In the genomic region with DNA sequence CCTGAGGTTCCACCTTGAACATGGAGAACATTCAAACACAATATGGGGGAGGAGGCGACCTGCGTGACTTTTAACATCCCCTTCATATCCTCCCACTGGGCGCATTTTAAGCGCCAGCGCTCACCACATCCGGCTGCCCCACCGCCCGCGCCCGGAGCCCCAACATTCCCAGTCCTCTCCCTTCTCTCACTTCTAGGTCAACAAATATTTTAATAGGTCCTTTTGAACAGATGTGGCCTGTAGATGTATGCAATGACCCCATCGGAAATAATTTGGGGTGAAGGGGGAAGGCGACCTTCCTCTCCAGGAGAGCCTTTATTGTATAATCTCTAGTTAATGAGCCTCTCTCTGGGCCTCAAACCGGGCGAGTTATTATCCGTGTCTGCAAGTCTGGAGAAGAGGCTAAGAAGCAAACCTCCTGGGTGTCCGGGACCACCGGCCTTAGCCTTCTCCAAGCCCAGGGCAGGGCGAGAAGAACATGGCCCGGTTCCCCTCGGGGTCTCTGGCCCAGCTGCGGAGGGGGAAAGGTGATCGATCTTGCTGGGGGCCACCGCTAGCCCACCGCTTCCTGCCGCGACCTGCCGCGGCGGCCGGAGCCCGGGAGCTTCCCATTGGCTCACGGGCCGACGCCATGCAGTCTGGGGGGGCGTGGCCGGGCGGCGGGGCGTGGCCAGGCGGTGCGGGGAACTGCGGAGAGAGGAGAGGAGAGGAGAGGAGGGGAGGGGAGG, we compare ENCODE assay signal across 9 cellular contexts.
DNase-seq lines count a peak whose midpoint lies in the region; ATAC-seq, FAIRE-seq and TF ChIP-seq lines count a peak whose summit lies in the region.
"Had no signal": no experiment of that assay in that cellular context is flagged by ENCODE, and none has a peak within 500 bp of the region (broad histone marks: within the 10 kb centered on the region; RNA-seq: fewer than 3 reads in every experiment).

No MANE protein-coding gene starts in this region.

- no peak for TF ChIP-seq POLR2A in GM12891 (IDR thresholded peaks at IDR 0.05; ENCODE audit: low read depth, low read length)

- ATAC-seq in HG03280 (IDR thresholded peaks at IDR 0.05; ENCODE audit: unreplicated experiment) (peak; percentile 71), right cardiac atrium (peak; percentile 95 to 97), aorta (ENCODE audit: low FRiP score) (peak; percentile 81)

- intact Hi-C loops in ascending aorta (cut with DNase I) (no loop called here), right cardiac atrium (cut with DNase I) (no loop called here), aorta (cut with DNase I) (no loop called here)

- H3K4me1 ChIP-seq in ascending aorta = peaks cover 3 to 6% of the 10 kb centered on the region in 2 donors
- no peaks in the 10 kb centered on the region for H3K4me1 ChIP-seq in right cardiac atrium (ENCODE audit: control insufficient read depth, insufficient read depth, low read length)
- no peaks in the 10 kb centered on the region for H3K4me1 ChIP-seq in rectal smooth muscle tissue (ENCODE audit: control insufficient read depth, insufficient read depth, low read length)
- no peaks in the 10 kb centered on the region for H3K4me1 ChIP-seq in aorta (ENCODE audit: control insufficient read depth in 1 of 2, insufficient read depth in 2 of 2, low read length in 2 of 2)

- WGBS in right cardiac atrium = 19% methylated on average over 40 of the region's 42 CpGs
- WGBS in aorta, 2 donors = 17 to 19% methylated on average over 34 to 42 of the region's 42 CpGs

- peak; percentile 64 for FAIRE-seq in GM12891 (lab: Jason Lieb, UNC)
- FAIRE-seq: TTC549 had no signal

- H3K27me3 ChIP-seq in ascending aorta (peaks cover 4% of the 10 kb centered on the region), right cardiac atrium (ENCODE audit: control insufficient read depth, insufficient read depth) (no peaks in the 10 kb centered on the region), rectal smooth muscle tissue (ENCODE audit: control insufficient read depth, insufficient read depth, low read length) (no peaks in the 10 kb centered on the region), aorta (ENCODE audit: control insufficient read depth in 1 of 2, insufficient read depth in 2 of 2, low read length in 1 of 2) (no peaks in the 10 kb centered on the region)

- H3K4me3 ChIP-seq in ascending aorta (peak overlapping the region; percentile 57 to 65), right cardiac atrium (ENCODE audit: low read length) (peak overlapping the region; percentile 53), rectal smooth muscle tissue (ENCODE audit: low read length) (peak overlapping the region; percentile 77), aorta (ENCODE audit: low read length in 2 of 2) (peak overlapping the region; percentile 36 to 59)

- TF ChIP-seq CTCF in ascending aorta (IDR thresholded peaks at IDR 0.05) = no peak

- H3K27ac ChIP-seq in ascending aorta (no peak overlapping the region), right cardiac atrium (ENCODE audit: low read length) (no peak overlapping the region), rectal smooth muscle tissue (ENCODE audit: low read depth, low read length) (no peak overlapping the region), aorta (ENCODE audit: low read depth in 1 of 2, low read length in 2 of 2) (no peak overlapping the region)

- no peak overlapping the region for H3K9ac ChIP-seq in rectal smooth muscle tissue (ENCODE audit: low read length)

- DNase-seq in GM12891 (ENCODE audit: insufficient read length, low spot score) (peak; percentile 65), SKM-1 treated with dmso at 0.1 percent for 144 hours (lab: John Stamatoyannopoulos, UW; ENCODE audit: unreplicated experiment) (peak; percentile 11), ascending aorta (ENCODE audit: low spot score in 2 of 2) (no peak), right cardiac atrium (peak; percentile 72 to 91 (median 90)), aorta (peak; percentile 68 to 87), cerebellum (ENCODE audit: low spot score) (no peak)

- no peaks in the 10 kb centered on the region for H3K9me3 ChIP-seq in ascending aorta
- H3K9me3 ChIP-seq in right cardiac atrium (ENCODE audit: control insufficient read depth, low read length) = no peaks in the 10 kb centered on the region
- no peaks in the 10 kb centered on the region for H3K9me3 ChIP-seq in aorta (ENCODE audit: control insufficient read depth, low read length)

- no peaks in the 10 kb centered on the region for H3K36me3 ChIP-seq in ascending aorta
- no peaks in the 10 kb centered on the region for H3K36me3 ChIP-seq in rectal smooth muscle tissue (ENCODE audit: control insufficient read depth, insufficient read depth, low read length)
- H3K36me3 ChIP-seq in aorta (ENCODE audit: control insufficient read depth in 1 of 2, insufficient read depth in 2 of 2, low read length in 1 of 2) = no peaks in the 10 kb centered on the region

TF ChIP-seq in GM12891, 5 proteins besides CTCF, POLR2A, EP300 and RAD21:
- TF ChIP-seq SPI1 (IDR thresholded peaks at IDR 0.05; ENCODE audit: low read depth, low read length) = no peak
- no peak for TF ChIP-seq POLR2AphosphoS5 (IDR thresholded peaks at IDR 0.05; ENCODE audit: low read depth, low read length)
- no peak for TF ChIP-seq PAX5 (IDR thresholded peaks at IDR 0.05; ENCODE audit: insufficient read depth, low read length, severe bottlenecking)
- TF ChIP-seq POU2F2 (IDR thresholded peaks at IDR 0.05; ENCODE audit: low read depth, low read length) = no peak
- TF ChIP-seq TAF1 (IDR thresholded peaks at IDR 0.05; ENCODE audit: low read depth, low read length) = no peak
TF ChIP-seq in GM12891: peak in this region for 0.

Comparison
In these comparisons a context has a peak if more than half of its experiments do, and no peak if none do; other contexts are left out.
1. DNase-seq: peak in GM12891 (single experiment), SKM-1 treated with dmso at 0.1 percent for 144 hours (single experiment), right cardiac atrium (3 of 3) and aorta (2 of 2); none in ascending aorta (0 of 2) and cerebellum (single experiment).
2. Peak in every context shown above with its lines, with median percentiles within 50 percentile points of each other: ATAC-seq and H3K4me3 ChIP-seq.